ENCODE assay signal across 12 cellular contexts in the genomic region with DNA sequence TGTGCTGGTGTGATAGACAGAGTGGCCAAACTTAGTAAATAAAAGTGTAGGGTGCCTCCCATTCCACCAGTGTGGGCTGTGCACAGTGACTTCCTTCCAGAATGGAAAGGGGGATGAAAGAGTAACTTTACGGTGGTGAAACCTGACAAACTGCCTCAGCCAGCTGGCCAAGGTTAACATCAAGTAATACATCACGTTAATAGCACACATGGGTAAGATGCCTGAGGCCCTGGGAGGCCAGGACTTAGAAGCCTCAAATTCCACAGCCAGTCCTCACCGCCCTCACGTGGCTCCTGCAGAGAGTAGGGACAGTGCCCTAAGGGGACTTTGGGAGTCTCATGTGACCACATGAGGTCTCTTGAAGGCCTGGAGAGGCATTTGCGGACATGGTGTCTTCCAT. TPM values are rescaled to one million over a fixed set of nuclear protein-coding genes. Genes with fewer than 3 reads are reported as not detected.
DNase-seq lines count a peak whose midpoint lies in the region; TF ChIP-seq lines count a peak whose summit lies in the region.
"Had no signal": no experiment of that assay in that cellular context is flagged by ENCODE, and none has a peak within 500 bp of the region (broad histone marks: within the 10 kb centered on the region; RNA-seq: fewer than 3 reads in every experiment).

No MANE protein-coding gene starts in this region.

- 62 to 67% methylated on average over 5 of the region's 5 CpGs for WGBS in esophagus, 2 donors
- WGBS in prostate gland, result 33% methylated on average over 5 of the region's 5 CpGs

- H3K36me3 ChIP-seq in esophagus (ENCODE audit: control insufficient read depth in 2 of 2, insufficient read depth in 2 of 2, low read length in 1 of 2), result no peaks in the 10 kb centered on the region
- no peaks in the 10 kb centered on the region for H3K36me3 ChIP-seq in prostate gland
- H3K36me3 ChIP-seq: thoracic aorta had no signal

- TF ChIP-seq CTCF in RWPE1 (conservative IDR thresholded peaks at IDR 0.05; ENCODE audit: low read depth), result no peak
- no peak for TF ChIP-seq CTCF in prostate gland (IDR thresholded peaks at IDR 0.05)

- H3K27ac ChIP-seq in RWPE1 (no peak overlapping the region), esophagus (ENCODE audit: low read depth in 2 of 2, low read length in 1 of 2) (peak overlapping the region; percentile 16 to 86), prostate gland (no peak overlapping the region)
- H3K27ac ChIP-seq: thoracic aorta had no signal

- H3K4me3 ChIP-seq in esophagus (ENCODE audit: low read depth in 1 of 2, low read length in 2 of 2) (no peak overlapping the region), prostate gland (no peak overlapping the region)
- H3K4me3 ChIP-seq: thoracic aorta had no signal

- POLR2A ChIA-PET in RWPE1 (lab: Yijun Ruan, JAX; ENCODE audit: low non-redundant PET), result interaction anchor here (0.7 kb wide), 1 partner anchor 103 kb away, joined by 3 read pairs; the partner anchor contains the start of gene SOCS1

- DNase-seq in EH (ENCODE audit: low read depth) (peak; percentile 95), RWPE1 (ENCODE audit: low spot score) (peak; percentile 80), prostate gland (ENCODE audit: low spot score) (peak; percentile 74), NCI-H774 (lab: John Stamatoyannopoulos, UW) (no peak), NCI-H2081 treated with DMSO at 0.1 percent for 48 hours (lab: John Stamatoyannopoulos, UW) (no peak), DMS53 (lab: John Stamatoyannopoulos, UW) (no peak), SHP77 (lab: John Stamatoyannopoulos, UW) (no peak)
- DNase-seq: HCEC 1CT; naive thymus-derived CD8-positive, alpha-beta T cell; stimulated activated CD4-positive, alpha-beta T cell treated with anti-CD3 and anti-CD28 coated beads, Interleukin-4, amount 100 ng/mL, for 4 hours had no signal

- H3K4me1 ChIP-seq in esophagus (ENCODE audit: control insufficient read depth in 2 of 2, insufficient read depth in 2 of 2, low read length in 1 of 2), result peaks cover 0 to 34% of the 10 kb centered on the region in 2 donors
- peaks cover 2% of the 10 kb centered on the region for H3K4me1 ChIP-seq in prostate gland (replicated peaks)

- H3K27me3 ChIP-seq in esophagus (ENCODE audit: control insufficient read depth in 1 of 2, insufficient read depth in 2 of 2, low read length in 2 of 2) (no peaks in the 10 kb centered on the region), prostate gland (replicated peaks; ENCODE audit: insufficient read depth) (no peaks in the 10 kb centered on the region)

- intact Hi-C loops in prostate gland (cut with DNase I), result loop anchor here (5.0 kb wide), 1 partner anchor 387 kb away; no protein-coding TSS in a partner anchor

- no peak for TF ChIP-seq POLR2A in prostate gland (IDR thresholded peaks at IDR 0.05)

- H3K9me3 ChIP-seq in esophagus (ENCODE audit: control insufficient read depth in 2 of 2, insufficient read depth in 1 of 2, low read depth in 1 of 2, low read length in 1 of 2) (no peaks in the 10 kb centered on the region), prostate gland (no peaks in the 10 kb centered on the region)
- H3K9me3 ChIP-seq: thoracic aorta had no signal

- CTCF ChIA-PET in RWPE1 (lab: Yijun Ruan, JAX), result interaction anchor here (0.9 kb wide), 1 partner anchor 103 kb away, joined by 3 read pairs; the partner anchor contains the start of gene SOCS1

RNA-seq across cellular contexts. Expression of gene RMI2, which starts 14.1 kb away (rescaled TPM):
- polyA plus RNA-seq in esophagus, result 10 to 100 TPM in 1 of 2 donors, 1 to 10 TPM in 1; 9.1 to 11.3 TPM
- total RNA-seq in prostate gland, result 10 to 100 TPM in 1 of 2 donors, 1 to 10 TPM in 1; 6.0 to 16.3 TPM

Comparison
In these comparisons a context has a peak if more than half of its experiments do, and no peak if none do; other contexts are left out.
1. DNase-seq: peak in EH (single experiment), RWPE1 (single experiment) and prostate gland (single experiment); none in NCI-H774 (single experiment), NCI-H2081 treated with DMSO at 0.1 percent for 48 hours (single experiment), DMS53 (single experiment) and SHP77 (0 of 2).
2. H3K27ac ChIP-seq: peak in esophagus (2 of 2); none in RWPE1 (single experiment) and prostate gland (0 of 2).